Comparison of ENCODE assay signal across 12 cellular contexts in the genomic region with DNA sequence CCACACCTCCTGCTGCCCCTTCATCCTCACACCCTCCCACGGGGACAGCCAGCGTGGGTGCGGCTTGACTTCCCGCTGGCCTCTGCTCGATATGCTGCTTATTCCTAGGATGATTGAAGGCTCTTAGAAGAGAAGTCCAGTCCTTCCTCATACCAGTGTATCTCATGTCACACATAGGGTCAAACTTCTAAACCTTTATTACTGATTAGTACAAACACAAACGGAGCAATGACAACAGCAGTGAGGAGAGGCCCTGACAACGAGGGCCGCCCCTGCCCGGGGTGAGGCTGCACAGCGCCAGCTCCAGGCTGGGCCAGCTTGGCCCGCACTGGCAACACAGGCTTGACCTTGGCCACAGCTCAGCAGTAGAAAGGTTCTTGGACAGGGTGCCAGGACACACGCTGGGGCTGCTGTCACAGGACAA. TPM values are rescaled to one million over a fixed set of nuclear protein-coding genes. Genes with fewer than 3 reads are reported as not detected.
DNase-seq lines count a peak whose midpoint lies in the region; ATAC-seq lines count a peak whose summit lies in the region.
"Had no signal": no experiment of that assay in that cellular context is flagged by ENCODE, and none has a peak within 500 bp of the region (broad histone marks: within the 10 kb centered on the region; RNA-seq: fewer than 3 reads in every experiment).

No MANE protein-coding gene starts in this region.

- no peaks in the 10 kb centered on the region for H3K9me3 Mint-ChIP-seq in activated CD4-positive, alpha-beta T cell treated with anti-CD3 and anti-CD28 coated beads for 36 hours (ENCODE audit: low read depth)
- no peaks in the 10 kb centered on the region for H3K9me3 Mint-ChIP-seq in stimulated activated naive B cell treated with anti-CD40 and anti-IgM and Interleukin-4, amounts not matched to agents 10 μg/mL and 1 μg/mL and 100 μg/mL, for 72 hours
- H3K9me3 Mint-ChIP-seq: WTC11 had no signal

- intact Hi-C loops in activated CD4-positive, alpha-beta T cell treated with anti-CD3 and anti-CD28 coated beads for 36 hours (cut with DNase I, micrococcal nuclease) = loop anchor here (2.0 to 5.0 kb wide), 5 partner anchors 29 to 538 kb away; a partner anchor contains a TSS
- intact Hi-C loops in left colon (cut with DNase I, micrococcal nuclease) = no loop called here

- no peaks in the 10 kb centered on the region for H3K27me3 ChIP-seq in adipocyte (replicated peaks; ENCODE audit: control insufficient read depth, insufficient read depth, low read length)
- H3K27me3 ChIP-seq: cardiac muscle cell had no signal

- CTCF ChIA-PET in activated CD4-positive, alpha-beta T cell treated with anti-CD3 and anti-CD28 coated beads for 36 hours (lab: Charles Lee) = interaction anchor here (1.6 to 2.1 kb wide), 2 partner anchors 8 to 11 kb away, joined by 5 to 11 read pairs; no protein-coding TSS in a partner anchor

- peak overlapping the region; percentile 8 for H3K9ac ChIP-seq in adipocyte (ENCODE audit: low read length)

- peaks cover 51% of the 10 kb centered on the region for H3K36me3 ChIP-seq in adipocyte (ENCODE audit: control insufficient read depth, insufficient read depth, low read length, severe bottlenecking)

- DNase-seq in activated CD4-positive, alpha-beta T cell treated with anti-CD3 and anti-CD28 coated beads for 36 hours = no peak
- no peak for DNase-seq in activated CD4-positive, alpha-beta T cell treated with anti-CD3 and anti-CD28 coated beads, Interleukin-2, amount 50 U/mL, for 1 hour
- DNase-seq in adipocyte (ENCODE audit: low read depth) (no peak), left colon (peak; percentile 62 to 73), H4 (ENCODE audit: low spot score) (no peak)
- no peak for DNase-seq in stimulated activated naive B cell treated with anti-CD40 and anti-IgM and Interleukin-4, amounts not matched to agents 10 μg/mL and 1 μg/mL and 100 μg/mL, for 72 hours
- no peak for DNase-seq in stimulated activated naive CD4-positive, alpha-beta T cell (lab: John Stamatoyannopoulos, UW)
- DNase-seq: MM.1S, occipital lobe had no signal

- ATAC-seq in activated CD4-positive, alpha-beta T cell treated with anti-CD3 and anti-CD28 coated beads for 36 hours = no peak
- ATAC-seq in left colon = peak; percentile 36
- ATAC-seq in stimulated activated naive B cell treated with anti-CD40 and anti-IgM and Interleukin-4, amounts not matched to agents 10 μg/mL and 1 μg/mL and 100 μg/mL, for 72 hours (replicated peaks) = no peak
- no peak for ATAC-seq in GM21576 (IDR thresholded peaks at IDR 0.05; ENCODE audit: unreplicated experiment)
- ATAC-seq: WTC11 had no signal

- no peaks in the 10 kb centered on the region for H3K9me3 ChIP-seq in adipocyte (ENCODE audit: control insufficient read depth, low read length)

- no peak overlapping the region for H3K4me3 ChIP-seq in adipocyte (ENCODE audit: low read length)
- H3K4me3 ChIP-seq: cardiac muscle cell had no signal

- peaks cover 44% of the 10 kb centered on the region for H3K4me1 Mint-ChIP-seq in activated CD4-positive, alpha-beta T cell treated with anti-CD3 and anti-CD28 coated beads for 36 hours
- peaks cover 36 to 42% of the 10 kb centered on the region in 2 donors for H3K4me1 Mint-ChIP-seq in stimulated activated naive B cell treated with anti-CD40 and anti-IgM and Interleukin-4, amounts not matched to agents 10 μg/mL and 1 μg/mL and 100 μg/mL, for 72 hours

- peak overlapping the region; percentile 97 for H3K27ac Mint-ChIP-seq in activated CD4-positive, alpha-beta T cell treated with anti-CD3 and anti-CD28 coated beads for 36 hours
- peak overlapping the region; percentile 93 for H3K27ac Mint-ChIP-seq in stimulated activated naive B cell treated with anti-CD40 and anti-IgM and Interleukin-4, amounts not matched to agents 10 μg/mL and 1 μg/mL and 100 μg/mL, for 72 hours
- H3K27ac Mint-ChIP-seq: WTC11 had no signal

- POLR2A ChIA-PET in activated CD4-positive, alpha-beta T cell treated with anti-CD3 and anti-CD28 coated beads for 36 hours (lab: Charles Lee) = no interaction called here

- peak overlapping the region; percentile 99 for H3K4me3 Mint-ChIP-seq in activated CD4-positive, alpha-beta T cell treated with anti-CD3 and anti-CD28 coated beads for 36 hours
- peak overlapping the region in 1 of 2 donors; percentile 65 for H3K4me3 Mint-ChIP-seq in stimulated activated naive B cell treated with anti-CD40 and anti-IgM and Interleukin-4, amounts not matched to agents 10 μg/mL and 1 μg/mL and 100 μg/mL, for 72 hours
- H3K4me3 Mint-ChIP-seq: WTC11 had no signal

- H3K4me1 ChIP-seq in adipocyte (ENCODE audit: control insufficient read depth, insufficient read depth, low read length) = peaks cover 37% of the 10 kb centered on the region

- no peaks in the 10 kb centered on the region for H3K27me3 Mint-ChIP-seq in activated CD4-positive, alpha-beta T cell treated with anti-CD3 and anti-CD28 coated beads for 36 hours
- no peaks in the 10 kb centered on the region for H3K27me3 Mint-ChIP-seq in stimulated activated naive B cell treated with anti-CD40 and anti-IgM and Interleukin-4, amounts not matched to agents 10 μg/mL and 1 μg/mL and 100 μg/mL, for 72 hours

- H3K36me3 Mint-ChIP-seq in activated CD4-positive, alpha-beta T cell treated with anti-CD3 and anti-CD28 coated beads for 36 hours (ENCODE audit: low read depth) = peaks cover 39% of the 10 kb centered on the region
- H3K36me3 Mint-ChIP-seq in stimulated activated naive B cell treated with anti-CD40 and anti-IgM and Interleukin-4, amounts not matched to agents 10 μg/mL and 1 μg/mL and 100 μg/mL, for 72 hours = peaks cover 29 to 55% of the 10 kb centered on the region in 2 donors

RNA-seq across cellular contexts. Expression of a gene that starts 3.7 kb away (rescaled TPM):
- total RNA-seq in activated CD4-positive, alpha-beta T cell treated with anti-CD3 and anti-CD28 coated beads for 36 hours = 100 to 1,000 TPM; 135 to 140 TPM
- total RNA-seq in left colon = 100 to 1,000 TPM; 235 to 242 TPM
- 36.7 and 39.0 TPM in 2 replicates for total RNA-seq in H4 (2014; rRNA removed; shearing (Covaris generic))

RNA-seq across cellular contexts. Expression of a gene that starts 3.9 kb away (rescaled TPM):
- 1 to 10 TPM; 5.6 to 6.6 TPM for total RNA-seq in activated CD4-positive, alpha-beta T cell treated with anti-CD3 and anti-CD28 coated beads for 36 hours
- 10 to 100 TPM; 19.6 to 22.3 TPM for total RNA-seq in left colon
- 3.1 and 3.6 TPM in 2 replicates for total RNA-seq in H4 (2014; rRNA removed; shearing (Covaris generic))

RNA-seq across cellular contexts. Expression of a gene that starts 19.3 kb away (rescaled TPM):
- total RNA-seq in activated CD4-positive, alpha-beta T cell treated with anti-CD3 and anti-CD28 coated beads for 36 hours = under 1 TPM; 0.39 to 0.46 TPM
- total RNA-seq in left colon = under 1 TPM; 0.47 to 0.58 TPM
- 0.06 TPM in 1 of 2 replicates, not detected in the other for total RNA-seq in H4 (2014; rRNA removed; shearing (Covaris generic))

RNA-seq across cellular contexts. Expression of a gene that starts 29.0 kb away (rescaled TPM):
- 10 to 100 TPM; 12.5 to 15.8 TPM for total RNA-seq in activated CD4-positive, alpha-beta T cell treated with anti-CD3 and anti-CD28 coated beads for 36 hours
- total RNA-seq in left colon = 100 to 1,000 TPM in 1 of 2 donors, 10 to 100 TPM in 1; 97.2 to 165 TPM
- total RNA-seq in H4 (2014; rRNA removed; shearing (Covaris generic)) = 13.5 and 18.9 TPM in 2 replicates

RNA-seq across cellular contexts. Expression of a gene that starts 35.4 kb away (rescaled TPM):
- total RNA-seq in activated CD4-positive, alpha-beta T cell treated with anti-CD3 and anti-CD28 coated beads for 36 hours = 10 to 100 TPM; 22.0 to 23.9 TPM
- 10 to 100 TPM; 47.8 to 57.0 TPM for total RNA-seq in left colon
- 66.1 and 74.5 TPM in 2 replicates for total RNA-seq in H4 (2014; rRNA removed; shearing (Covaris generic))

Comparison
In these comparisons a context has a peak if more than half of its experiments do, and no peak if none do; other contexts are left out.
1. DNase-seq: peak in left colon (2 of 2); none in activated CD4-positive, alpha-beta T cell treated with anti-CD3 and anti-CD28 coated beads for 36 hours (single experiment), activated CD4-positive, alpha-beta T cell treated with anti-CD3 and anti-CD28 coated beads, Interleukin-2, amount 50 U/mL, for 1 hour (single experiment), adipocyte (single experiment), stimulated activated naive B cell treated with anti-CD40 and anti-IgM and Interleukin-4, amounts not matched to agents 10 μg/mL and 1 μg/mL and 100 μg/mL, for 72 hours (single experiment), H4 (single experiment) and stimulated activated naive CD4-positive, alpha-beta T cell (0 of 6).
2. intact Hi-C loops: an anchor here in activated CD4-positive, alpha-beta T cell treated with anti-CD3 and anti-CD28 coated beads for 36 hours (2.0 to 5.0 kb wide); none called in left colon.